Comparison of ENCODE assay signal across 23 cellular contexts in the genomic region with DNA sequence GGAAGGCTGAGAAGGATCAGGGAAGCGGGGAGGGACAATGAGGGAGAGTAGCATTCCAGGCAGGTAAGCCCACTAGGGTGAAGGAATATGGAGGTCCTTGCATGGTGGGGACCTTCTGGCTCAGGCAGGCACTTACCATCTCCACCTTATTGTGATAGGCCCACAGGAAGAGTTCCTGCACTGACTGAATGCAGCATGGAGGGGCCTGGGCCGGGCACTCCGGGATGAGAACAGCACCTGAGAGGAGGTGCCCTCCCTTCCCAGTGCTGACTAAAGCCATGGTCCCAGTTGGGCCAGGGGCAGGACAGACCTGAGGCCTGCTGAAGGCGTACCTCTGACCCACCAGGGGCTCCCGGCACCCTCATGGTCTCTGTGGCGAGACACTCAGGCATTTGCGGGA.
"Had no signal": no experiment of that assay in that cellular context is flagged by ENCODE, and none has a peak within 500 bp of the region (broad histone marks: within the 10 kb centered on the region; RNA-seq: fewer than 3 reads in every experiment).

No MANE protein-coding gene starts in this region.

- ATAC-seq: gastroesophageal sphincter had no signal

- H3K27ac ChIP-seq: epithelial cell of prostate, esophagus squamous epithelium, gastroesophageal sphincter, left ventricle myocardium inferior, lower lobe of right lung, neutrophil, spleen, stomach, thoracic aorta, transverse colon had no signal

- H3K4me3 Mint-ChIP-seq: effector memory CD8-positive, alpha-beta T cell; immature natural killer cell; memory B cell; mesothelial cell of epicardium; nephron had no signal

- H3K36me3 Mint-ChIP-seq: immature natural killer cell, mesothelial cell of epicardium had no signal

- H3K9me3 ChIP-seq: esophagus squamous epithelium, gastroesophageal sphincter, neutrophil, thoracic aorta, transverse colon had no signal

- H3K4me1 Mint-ChIP-seq: immature natural killer cell, mesothelial cell of epicardium, nephron had no signal

- H3K4me1 ChIP-seq: esophagus squamous epithelium, gastroesophageal sphincter, left ventricle myocardium inferior, lower lobe of right lung, spleen, stomach, transverse colon had no signal

- H3K27me3 ChIP-seq: esophagus squamous epithelium, gastroesophageal sphincter, neutrophil, spleen, stomach, transverse colon had no signal

- H3K9me3 Mint-ChIP-seq: effector memory CD8-positive, alpha-beta T cell; immature natural killer cell had no signal

- DNase-seq: cortex of kidney; effector memory CD8-positive, alpha-beta T cell; esophagus squamous epithelium; foreskin fibroblast; glutamatergic neuron; immature natural killer cell; left cardiac atrium; left ventricle myocardium inferior; spleen; stimulated activated CD4-positive, alpha-beta T cell treated with anti-CD3 and anti-CD28 coated beads, Interleukin-15, amount 100 ng/mL, for 24 hours; stimulated activated CD4-positive, alpha-beta T cell treated with anti-CD3 and anti-CD28 coated beads, Interleukin-1b, Interleukin-23, amount 100 ng/mL, for 48 hours; stimulated activated CD4-positive, alpha-beta T cell treated with anti-CD3 and anti-CD28 coated beads, Interleukin-4, amount 100 ng/mL, for 24 hours; stimulated activated naive CD4-positive, alpha-beta T cell; stomach; transverse colon had no signal

- H3K27me3 Mint-ChIP-seq: effector memory CD8-positive, alpha-beta T cell had no signal

- H3K27ac Mint-ChIP-seq: immature natural killer cell, memory B cell, mesothelial cell of epicardium, nephron had no signal

- H3K36me3 ChIP-seq: esophagus squamous epithelium, gastroesophageal sphincter, left ventricle myocardium inferior, lower lobe of right lung, neutrophil, spleen, stomach, thoracic aorta, transverse colon had no signal

- H3K4me3 ChIP-seq: esophagus squamous epithelium, gastroesophageal sphincter, left ventricle myocardium inferior, lower lobe of right lung, spleen, stomach, thoracic aorta, transverse colon had no signal
